Comparison of ENCODE assay signal across 19 cellular contexts in the genomic region with DNA sequence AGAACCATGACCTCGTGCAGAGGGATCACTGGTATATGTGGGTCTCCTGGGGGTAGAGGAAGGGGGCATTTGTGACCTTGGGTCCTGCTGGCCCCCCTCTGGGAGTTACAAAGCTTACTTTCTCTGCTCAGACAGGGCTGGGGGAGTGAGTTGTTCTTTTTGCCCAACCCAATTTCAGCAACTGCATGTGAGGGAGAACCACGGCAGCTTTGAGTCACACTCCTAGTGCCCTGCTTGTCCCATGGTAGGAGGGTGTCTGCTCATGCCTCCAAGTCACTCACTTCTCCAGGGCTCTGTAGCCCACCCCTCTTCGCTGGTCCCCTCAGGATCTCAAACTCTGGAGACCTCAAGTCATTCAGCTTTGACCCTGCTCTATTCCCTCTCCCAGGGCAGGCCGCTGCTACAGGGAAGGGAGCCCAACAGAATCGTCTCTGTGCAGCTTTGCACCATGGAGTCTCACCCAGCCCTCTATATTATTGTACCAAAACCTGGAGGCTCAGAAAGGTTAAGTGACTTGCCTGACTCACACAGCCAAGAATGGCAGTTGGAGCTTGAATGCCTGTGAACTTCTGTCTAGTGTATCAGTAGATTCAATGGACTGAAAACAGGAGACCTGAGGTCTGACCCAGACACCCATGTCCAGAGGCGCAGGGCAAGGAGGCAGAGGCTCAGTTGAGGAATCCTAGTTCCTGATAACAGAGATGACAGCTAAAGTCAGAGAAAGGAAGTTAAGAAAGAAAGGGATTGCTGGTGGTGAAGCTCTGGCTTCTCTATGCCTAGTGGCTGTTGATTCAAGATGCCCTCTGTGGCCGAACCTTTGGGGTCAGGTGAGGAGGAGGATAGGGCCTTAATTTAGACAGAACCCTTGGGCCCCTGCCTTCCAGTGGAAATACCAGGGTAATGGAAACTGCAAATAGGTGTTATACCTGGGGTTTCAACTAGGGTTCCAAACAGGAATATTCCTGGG. TPM values are rescaled to one million over a fixed set of nuclear protein-coding genes. Genes with fewer than 3 reads are reported as not detected.
A peak's percentile ranks its signal among the peaks of the same experiment; 100 is the strongest.
DNase-seq lines count a peak whose midpoint lies in the region; ATAC-seq and TF ChIP-seq lines count a peak whose summit lies in the region.
"Had no signal": no experiment of that assay in that cellular context is flagged by ENCODE, and none has a peak within 500 bp of the region (broad histone marks: within the 10 kb centered on the region; RNA-seq: fewer than 3 reads in every experiment).

No MANE protein-coding gene starts in this region.

- peak overlapping the region; percentile 1 for H4K91ac ChIP-seq in trophoblast cell (ENCODE audit: low read depth, low read length)

- no peak overlapping the region for H3K27ac Mint-ChIP-seq in activated CD8-positive, alpha-beta T cell treated with anti-CD3 and anti-CD28 coated beads for 36 hours
- H3K27ac Mint-ChIP-seq in activated CD8-positive, alpha-beta T cell treated with anti-CD3 and anti-CD28 coated beads, Interleukin-2, amount 10 ng/mL, durations not matched to agents 7 days and 5 days = no peak overlapping the region
- H3K27ac Mint-ChIP-seq: CD8-positive, alpha-beta T cell had no signal

- H3K27me3 Mint-ChIP-seq in activated CD8-positive, alpha-beta T cell treated with anti-CD3 and anti-CD28 coated beads for 36 hours = peaks cover 30% of the 10 kb centered on the region
- peaks cover 30% of the 10 kb centered on the region for H3K27me3 Mint-ChIP-seq in activated CD8-positive, alpha-beta T cell treated with anti-CD3 and anti-CD28 coated beads, Interleukin-2, amount 10 ng/mL, durations not matched to agents 7 days and 5 days (ENCODE audit: low read depth)

- no peak overlapping the region for H2BK12ac ChIP-seq in trophoblast cell (ENCODE audit: low read length)

- ATAC-seq in activated CD8-positive, alpha-beta T cell treated with anti-CD3 and anti-CD28 coated beads for 36 hours = peak; percentile 50
- ATAC-seq in activated CD8-positive, alpha-beta T cell treated with anti-CD3 and anti-CD28 coated beads, Interleukin-2, amount 10 ng/mL, durations not matched to agents 7 days and 5 days = no peak
- ATAC-seq: CD8-positive, alpha-beta T cell had no signal

- peaks cover 10% of the 10 kb centered on the region for H3K4me1 Mint-ChIP-seq in activated CD8-positive, alpha-beta T cell treated with anti-CD3 and anti-CD28 coated beads for 36 hours (ENCODE audit: low read depth)
- H3K4me1 Mint-ChIP-seq in activated CD8-positive, alpha-beta T cell treated with anti-CD3 and anti-CD28 coated beads, Interleukin-2, amount 10 ng/mL, durations not matched to agents 7 days and 5 days (ENCODE audit: low read depth) = peaks cover 6% of the 10 kb centered on the region

- H3K18ac ChIP-seq in trophoblast cell (ENCODE audit: low read length) = no peak overlapping the region

- H4K20me1 ChIP-seq in GM23248 (ENCODE audit: insufficient read depth) (no peaks in the 10 kb centered on the region), osteoblast (ENCODE audit: insufficient read depth, low read length) (no peaks in the 10 kb centered on the region)
- H4K20me1 ChIP-seq: BLaER1 had no signal

- DNase-seq in activated CD8-positive, alpha-beta T cell treated with anti-CD3 and anti-CD28 coated beads for 36 hours = peak; percentile 41
- no peak for DNase-seq in activated CD8-positive, alpha-beta T cell treated with anti-CD3 and anti-CD28 coated beads, Interleukin-2, amount 10 ng/mL, durations not matched to agents 7 days and 5 days
- peak; percentile 24 for DNase-seq in GM23248
- peak; percentile 0 for DNase-seq in NCI-H226
- DNase-seq in trophoblast cell = no peak
- DNase-seq in DMS 273 treated with DMSO at 0.1 percent for 48 hours (lab: John Stamatoyannopoulos, UW) = no peak
- DNase-seq in G401 (ENCODE audit: low spot score) = no peak
- no peak for DNase-seq in osteoblast (ENCODE audit: insufficient read length, low spot score, missing footprints)
- DNase-seq: CD8-positive, alpha-beta T cell; H9; Kasumi-1; MM.1S; NCI-H187; NCI-H2107; NCI-H524; PC-9 had no signal

- no peak overlapping the region for H2BK5ac ChIP-seq in trophoblast cell (ENCODE audit: low read depth, low read length, poor library complexity)

- H3K27ac ChIP-seq in GM23248 = no peak overlapping the region
- H3K27ac ChIP-seq in trophoblast cell (ENCODE audit: low read depth, low read length) = no peak overlapping the region
- H3K27ac ChIP-seq in osteoblast (ENCODE audit: low read depth, low read length) = no peak overlapping the region
- H3K27ac ChIP-seq: BLaER1, HL-60, PC-9, RWPE1 had no signal

- H3K9me3 ChIP-seq in GM23248 (ENCODE audit: low read depth) (no peaks in the 10 kb centered on the region), trophoblast cell (ENCODE audit: insufficient read depth, low read depth, low read length) (no peaks in the 10 kb centered on the region), osteoblast (ENCODE audit: low read depth, low read length) (no peaks in the 10 kb centered on the region)
- H3K9me3 ChIP-seq: BLaER1 had no signal

- no peak overlapping the region for H3K23ac ChIP-seq in trophoblast cell (ENCODE audit: low read length)

- H3K36me3 Mint-ChIP-seq in activated CD8-positive, alpha-beta T cell treated with anti-CD3 and anti-CD28 coated beads for 36 hours (ENCODE audit: low read depth) = no peaks in the 10 kb centered on the region
- no peaks in the 10 kb centered on the region for H3K36me3 Mint-ChIP-seq in activated CD8-positive, alpha-beta T cell treated with anti-CD3 and anti-CD28 coated beads, Interleukin-2, amount 10 ng/mL, durations not matched to agents 7 days and 5 days (ENCODE audit: low read depth)
- H3K36me3 Mint-ChIP-seq: CD8-positive, alpha-beta T cell had no signal

- H3K4ac ChIP-seq in trophoblast cell (ENCODE audit: low read depth, low read length) = no peak overlapping the region

- POLR2A ChIA-PET in activated CD8-positive, alpha-beta T cell treated with anti-CD3 and anti-CD28 coated beads for 36 hours (lab: Charles Lee) = no interaction called here
- POLR2A ChIA-PET in activated CD8-positive, alpha-beta T cell treated with anti-CD3 and anti-CD28 coated beads, Interleukin-2, amount 10 ng/mL, durations not matched to agents 7 days and 5 days (lab: Charles Lee) = no interaction called here

- H3K79me2 ChIP-seq in GM23248 (ENCODE audit: insufficient read depth) = no peaks in the 10 kb centered on the region
- no peaks in the 10 kb centered on the region for H3K79me2 ChIP-seq in trophoblast cell (ENCODE audit: control insufficient read depth, insufficient read depth, low read length, poor library complexity)
- H3K79me2 ChIP-seq in osteoblast (ENCODE audit: insufficient read depth, low read length) = no peaks in the 10 kb centered on the region

- H3K79me1 ChIP-seq in trophoblast cell (ENCODE audit: low read length) = peaks cover 3% of the 10 kb centered on the region

- H2AFZ ChIP-seq in GM23248 = no peak overlapping the region
- no peak overlapping the region for H2AFZ ChIP-seq in trophoblast cell (ENCODE audit: insufficient read depth, low read length, poor library complexity)
- H2AFZ ChIP-seq in osteoblast (ENCODE audit: low read length) = no peak overlapping the region
- H2AFZ ChIP-seq: PC-9 had no signal

- no peak overlapping the region for H3K14ac ChIP-seq in trophoblast cell (ENCODE audit: low read length)

- no peaks in the 10 kb centered on the region for H3F3A ChIP-seq in GM23248 (ENCODE audit: insufficient read depth)

- H3K9ac ChIP-seq in GM23248 (no peak overlapping the region), trophoblast cell (ENCODE audit: low read length) (no peak overlapping the region)
- H3K9ac ChIP-seq: BLaER1 had no signal

- H3K4me3 ChIP-seq in GM23248 (no peak overlapping the region), trophoblast cell (ENCODE audit: low read depth, low read length) (no peak overlapping the region), osteoblast (ENCODE audit: insufficient read depth, low read length) (no peak overlapping the region)
- H3K4me3 ChIP-seq: BLaER1, PC-9 had no signal

- no peak overlapping the region for H4K8ac ChIP-seq in trophoblast cell (ENCODE audit: low read depth, low read length)

- no peak overlapping the region for H3K4me3 Mint-ChIP-seq in activated CD8-positive, alpha-beta T cell treated with anti-CD3 and anti-CD28 coated beads for 36 hours
- H3K4me3 Mint-ChIP-seq in activated CD8-positive, alpha-beta T cell treated with anti-CD3 and anti-CD28 coated beads, Interleukin-2, amount 10 ng/mL, durations not matched to agents 7 days and 5 days = no peak overlapping the region
- H3K4me3 Mint-ChIP-seq: CD8-positive, alpha-beta T cell; H9 had no signal

- H3K27me3 ChIP-seq in GM23248 (replicated peaks; ENCODE audit: insufficient read depth) (no peaks in the 10 kb centered on the region; the same call in 1 of the 2 replicates), trophoblast cell (ENCODE audit: insufficient read depth, low read length) (no peaks in the 10 kb centered on the region), osteoblast (ENCODE audit: insufficient read depth, low read length) (peaks cover 26% of the 10 kb centered on the region)
- H3K27me3 ChIP-seq: BLaER1 had no signal

- no peak overlapping the region for H4K12ac ChIP-seq in trophoblast cell (ENCODE audit: low read depth, low read length)

- H3K36me3 ChIP-seq in GM23248 (ENCODE audit: low read depth) (no peaks in the 10 kb centered on the region), trophoblast cell (ENCODE audit: control insufficient read depth in 1 of 2, insufficient read depth in 2 of 2, low read length in 2 of 2) (no peaks in the 10 kb centered on the region), osteoblast (ENCODE audit: insufficient read depth, low read length) (no peaks in the 10 kb centered on the region)
- H3K36me3 ChIP-seq: BLaER1 had no signal

- WGBS in GM23248 (ENCODE audit: low coverage in 1 of 2, low lambda C conversion rate in 2 of 2, missing lambda C conversion rate in 2 of 2), 2 experiments = 94 to 98% methylated on average over 7 of the region's 7 CpGs
- no CpG with 5 or more reads among the region's 7 CpGs for WGBS in trophoblast cell (ENCODE audit: extremely low coverage, insufficient coverage, insufficient read length)

- in situ Hi-C loops in GM23248 (cut with MboI) (no loop called here), G401 (cut with HindIII; ENCODE audit: low sequenced_read_pairs) (no loop called here)

- no peak for TF ChIP-seq CTCF in activated CD8-positive, alpha-beta T cell treated with anti-CD3 and anti-CD28 coated beads for 36 hours (IDR thresholded peaks at IDR 0.05)
- TF ChIP-seq CTCF in osteoblast (IDR thresholded peaks at IDR 0.05; ENCODE audit: extremely low read depth, low read depth, low read length) = no peak

- no peak overlapping the region for H2AK5ac ChIP-seq in trophoblast cell (ENCODE audit: low read length)

- H3K4me1 ChIP-seq in GM23248 (ENCODE audit: insufficient read depth) = peaks cover 9% of the 10 kb centered on the region
- H3K4me1 ChIP-seq in trophoblast cell (ENCODE audit: control insufficient read depth in 1 of 2, insufficient read depth in 2 of 2, low read length in 2 of 2) = peaks cover 18 to 20% of the 10 kb centered on the region in 2 experiments
- no peaks in the 10 kb centered on the region for H3K4me1 ChIP-seq in osteoblast (ENCODE audit: insufficient read depth, low read length)
- H3K4me1 ChIP-seq: BLaER1 had no signal

- intact Hi-C loops in activated CD8-positive, alpha-beta T cell treated with anti-CD3 and anti-CD28 coated beads for 36 hours (cut with micrococcal nuclease) = no loop called here

- H3K9me2 ChIP-seq in GM23248 (ENCODE audit: insufficient read depth) = no peaks in the 10 kb centered on the region

- H3K9me3 Mint-ChIP-seq in activated CD8-positive, alpha-beta T cell treated with anti-CD3 and anti-CD28 coated beads for 36 hours = no peaks in the 10 kb centered on the region
- no peaks in the 10 kb centered on the region for H3K9me3 Mint-ChIP-seq in activated CD8-positive, alpha-beta T cell treated with anti-CD3 and anti-CD28 coated beads, Interleukin-2, amount 10 ng/mL, durations not matched to agents 7 days and 5 days (ENCODE audit: insufficient read depth)
- H3K9me3 Mint-ChIP-seq: CD8-positive, alpha-beta T cell had no signal

- CTCF ChIA-PET in activated CD8-positive, alpha-beta T cell treated with anti-CD3 and anti-CD28 coated beads for 36 hours (lab: Charles Lee) = interaction anchor here (1.2 kb wide), 2 partner anchors 16 to 167 kb away, joined by 3 to 4 read pairs; no protein-coding TSS in a partner anchor
- CTCF ChIA-PET in activated CD8-positive, alpha-beta T cell treated with anti-CD3 and anti-CD28 coated beads, Interleukin-2, amount 10 ng/mL, durations not matched to agents 7 days and 5 days (lab: Charles Lee) = interaction anchor here (1.8 to 1.9 kb wide), 2 partner anchors 17 to 113 kb away, joined by 5 read pairs; no protein-coding TSS in a partner anchor

- peak overlapping the region; percentile 5 for H2BK120ac ChIP-seq in trophoblast cell (ENCODE audit: insufficient read depth, low read length, poor library complexity)

- H3K4me2 ChIP-seq in GM23248 (ENCODE audit: unreplicated experiment) = no peak overlapping the region
- H3K4me2 ChIP-seq in trophoblast cell (ENCODE audit: low read length) = no peak overlapping the region
- no peak overlapping the region for H3K4me2 ChIP-seq in osteoblast (ENCODE audit: insufficient read depth, low read length)
- H3K4me2 ChIP-seq: BLaER1, PC-9 had no signal

RNA-seq across cellular contexts. Expression of gene ETV4, which starts 14.6 kb away (rescaled TPM):
- total RNA-seq in activated CD8-positive, alpha-beta T cell treated with anti-CD3 and anti-CD28 coated beads for 36 hours = 1 to 10 TPM; 5.0 to 5.4 TPM
- total RNA-seq in activated CD8-positive, alpha-beta T cell treated with anti-CD3 and anti-CD28 coated beads, Interleukin-2, amount 10 ng/mL, durations not matched to agents 7 days and 5 days = 1 to 10 TPM; 2.7 to 3.9 TPM
- total RNA-seq in GM23248 (2014; rRNA removed; shearing (Covaris generic)) = 2.1 and 3.5 TPM in 2 replicates
- polyA plus RNA-seq in GM23248 (2016; fragmentation: Nextera tagmentation; extraction: Ambion mirVana) = 2.6 and 2.8 TPM in 2 replicates
- 43.4 and 44.7 TPM in 2 replicates for polyA plus RNA-seq in trophoblast cell (2013)
- 30.9 and 31.5 TPM in 2 replicates for total RNA-seq in G401 (2014; rRNA removed; shearing (Covaris generic))
- total RNA-seq in osteoblast = 0.72 and 1.2 TPM in 2 replicates
- total RNA-seq: CD8-positive, alpha-beta T cell had no signal

Comparison
In these comparisons a context has a peak if more than half of its experiments do, and no peak if none do; other contexts are left out.
1. DNase-seq: peak in activated CD8-positive, alpha-beta T cell treated with anti-CD3 and anti-CD28 coated beads for 36 hours (single experiment), GM23248 (single experiment) and NCI-H226 (single experiment); none in activated CD8-positive, alpha-beta T cell treated with anti-CD3 and anti-CD28 coated beads, Interleukin-2, amount 10 ng/mL, durations not matched to agents 7 days and 5 days (single experiment), trophoblast cell (0 of 2), DMS 273 treated with DMSO at 0.1 percent for 48 hours (single experiment), G401 (single experiment) and osteoblast (single experiment).